In the genomic region with DNA sequence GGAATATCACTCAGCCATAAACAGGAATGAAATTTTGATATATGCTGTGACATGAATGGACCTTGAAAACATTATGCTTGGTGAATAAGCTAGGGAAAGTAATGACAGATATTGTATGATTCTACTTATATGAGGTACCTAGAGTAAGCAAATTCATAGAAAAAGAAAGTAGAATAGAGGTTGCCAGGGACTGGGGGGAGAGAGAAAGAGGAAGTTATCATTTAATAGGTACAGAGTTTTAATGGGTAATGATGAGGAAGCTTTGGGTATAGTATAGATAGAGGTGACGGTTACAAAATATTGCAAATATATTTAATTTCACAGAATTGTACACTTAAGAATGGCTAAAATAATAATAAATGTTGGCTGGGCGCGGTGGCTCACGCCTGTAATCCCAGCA, we compare ENCODE assay signal across 14 cellular contexts. TPM values are rescaled to one million over a fixed set of nuclear protein-coding genes. Genes with fewer than 3 reads are reported as not detected.
DNase-seq lines count a peak whose midpoint lies in the region; ATAC-seq and TF ChIP-seq lines count a peak whose summit lies in the region.
"Had no signal": no experiment of that assay in that cellular context is flagged by ENCODE, and none has a peak within 500 bp of the region (broad histone marks: within the 10 kb centered on the region; RNA-seq: fewer than 3 reads in every experiment).

No MANE protein-coding gene starts in this region.

- H3K27ac Mint-ChIP-seq in activated CD8-positive, alpha-beta T cell treated with anti-CD3 and anti-CD28 coated beads, Interleukin-2, amount 10 ng/mL, durations not matched to agents 7 days and 5 days: peak overlapping the region; percentile 37
- H3K27ac Mint-ChIP-seq in activated CD8-positive, alpha-beta T cell treated with anti-CD3 and anti-CD28 coated beads for 36 hours: no peak overlapping the region
- H3K27ac Mint-ChIP-seq in WTC11 (peak overlapping the region; percentile 26; the same call in 1 of the 2 replicates), endothelial cell (ENCODE audit: unreplicated experiment) (no peak overlapping the region), naive B cell (peak overlapping the region in 1 of 6 donors; percentile 6)

- H3K9me3 Mint-ChIP-seq in activated CD8-positive, alpha-beta T cell treated with anti-CD3 and anti-CD28 coated beads, Interleukin-2, amount 10 ng/mL, durations not matched to agents 7 days and 5 days (ENCODE audit: insufficient read depth): no peaks in the 10 kb centered on the region
- H3K9me3 Mint-ChIP-seq in activated CD8-positive, alpha-beta T cell treated with anti-CD3 and anti-CD28 coated beads for 36 hours: no peaks in the 10 kb centered on the region
- peaks cover 8% of the 10 kb centered on the region for H3K9me3 Mint-ChIP-seq in WTC11
- no peaks in the 10 kb centered on the region for H3K9me3 Mint-ChIP-seq in endothelial cell (ENCODE audit: unreplicated experiment)
- no peaks in the 10 kb centered on the region for H3K9me3 Mint-ChIP-seq in naive B cell
- H3K9me3 Mint-ChIP-seq: CD4-positive, alpha-beta memory T cell had no signal

- H3K27me3 Mint-ChIP-seq in activated CD8-positive, alpha-beta T cell treated with anti-CD3 and anti-CD28 coated beads, Interleukin-2, amount 10 ng/mL, durations not matched to agents 7 days and 5 days (ENCODE audit: low read depth): no peaks in the 10 kb centered on the region
- no peaks in the 10 kb centered on the region for H3K27me3 Mint-ChIP-seq in activated CD8-positive, alpha-beta T cell treated with anti-CD3 and anti-CD28 coated beads for 36 hours
- H3K27me3 Mint-ChIP-seq in WTC11 (ENCODE audit: low read depth) (no peaks in the 10 kb centered on the region), endothelial cell (ENCODE audit: unreplicated experiment) (no peaks in the 10 kb centered on the region), naive B cell (no peaks in the 10 kb centered on the region)
- H3K27me3 Mint-ChIP-seq: CD4-positive, alpha-beta memory T cell had no signal

- no peak for ATAC-seq in activated CD8-positive, alpha-beta T cell treated with anti-CD3 and anti-CD28 coated beads, Interleukin-2, amount 10 ng/mL, durations not matched to agents 7 days and 5 days
- no peak for ATAC-seq in activated CD8-positive, alpha-beta T cell treated with anti-CD3 and anti-CD28 coated beads for 36 hours
- no peak for ATAC-seq in WTC11
- peak; percentile 51 to 73 for ATAC-seq in naive B cell (ENCODE audit: low read depth in 2 of 2)
- ATAC-seq in left lobe of liver: no peak
- no peak for ATAC-seq in GM21825 (IDR thresholded peaks at IDR 0.05; ENCODE audit: unreplicated experiment)
- ATAC-seq: A549 had no signal

- H3K4me1 Mint-ChIP-seq in activated CD8-positive, alpha-beta T cell treated with anti-CD3 and anti-CD28 coated beads, Interleukin-2, amount 10 ng/mL, durations not matched to agents 7 days and 5 days (ENCODE audit: low read depth): no peaks in the 10 kb centered on the region
- H3K4me1 Mint-ChIP-seq in activated CD8-positive, alpha-beta T cell treated with anti-CD3 and anti-CD28 coated beads for 36 hours (ENCODE audit: low read depth): peaks cover 4% of the 10 kb centered on the region
- H3K4me1 Mint-ChIP-seq in WTC11: peaks cover 13% of the 10 kb centered on the region
- H3K4me1 Mint-ChIP-seq in endothelial cell (ENCODE audit: unreplicated experiment): peaks cover 5% of the 10 kb centered on the region
- H3K4me1 Mint-ChIP-seq in naive B cell: peaks cover 4 to 12% (median 10%) of the 10 kb centered on the region in 3 donors

- CTCF ChIA-PET in activated CD8-positive, alpha-beta T cell treated with anti-CD3 and anti-CD28 coated beads, Interleukin-2, amount 10 ng/mL, durations not matched to agents 7 days and 5 days (lab: Charles Lee): no interaction called here
- CTCF ChIA-PET in activated CD8-positive, alpha-beta T cell treated with anti-CD3 and anti-CD28 coated beads for 36 hours (lab: Charles Lee): no interaction called here
- CTCF ChIA-PET in WTC11 (lab: Charles Lee): no interaction called here

- POLR2A ChIA-PET in activated CD8-positive, alpha-beta T cell treated with anti-CD3 and anti-CD28 coated beads, Interleukin-2, amount 10 ng/mL, durations not matched to agents 7 days and 5 days (lab: Charles Lee): no interaction called here
- POLR2A ChIA-PET in activated CD8-positive, alpha-beta T cell treated with anti-CD3 and anti-CD28 coated beads for 36 hours (lab: Charles Lee): no interaction called here
- POLR2A ChIA-PET in WTC11 (lab: Charles Lee): no interaction called here

- DNase-seq in activated CD8-positive, alpha-beta T cell treated with anti-CD3 and anti-CD28 coated beads, Interleukin-2, amount 10 ng/mL, durations not matched to agents 7 days and 5 days: no peak
- no peak for DNase-seq in activated CD8-positive, alpha-beta T cell treated with anti-CD3 and anti-CD28 coated beads for 36 hours
- DNase-seq in WTC11 (ENCODE audit: low spot score): no peak
- no peak for DNase-seq in endothelial cell (ENCODE audit: low spot score)
- peak; percentile 3 for DNase-seq in naive B cell
- no peak for DNase-seq in left lobe of liver (ENCODE audit: low spot score)
- DNase-seq in hepatic stellate cell (ENCODE audit: low spot score): no peak
- DNase-seq: AML-193; CD4-positive, alpha-beta memory T cell; DMS79 treated with DMSO at 0.1 percent for 48 hours; GF-D8; GM23248 had no signal

- TF ChIP-seq CTCF in activated CD8-positive, alpha-beta T cell treated with anti-CD3 and anti-CD28 coated beads for 36 hours (IDR thresholded peaks at IDR 0.05): no peak
- TF ChIP-seq CTCF in WTC11 (IDR thresholded peaks at IDR 0.05) (no peak), endothelial cell (IDR thresholded peaks at IDR 0.05; ENCODE audit: unreplicated experiment) (no peak)

- intact Hi-C loops in activated CD8-positive, alpha-beta T cell treated with anti-CD3 and anti-CD28 coated beads for 36 hours (cut with micrococcal nuclease): no loop called here

- H3K36me3 Mint-ChIP-seq in activated CD8-positive, alpha-beta T cell treated with anti-CD3 and anti-CD28 coated beads, Interleukin-2, amount 10 ng/mL, durations not matched to agents 7 days and 5 days (ENCODE audit: low read depth): peaks cover 20% of the 10 kb centered on the region
- H3K36me3 Mint-ChIP-seq in activated CD8-positive, alpha-beta T cell treated with anti-CD3 and anti-CD28 coated beads for 36 hours (ENCODE audit: low read depth): peaks cover 6% of the 10 kb centered on the region
- peaks cover 51% of the 10 kb centered on the region for H3K36me3 Mint-ChIP-seq in WTC11
- H3K36me3 Mint-ChIP-seq in endothelial cell (ENCODE audit: low read depth, unreplicated experiment): peaks cover 24% of the 10 kb centered on the region
- peaks cover 16 to 26% of the 10 kb centered on the region in 2 donors for H3K36me3 Mint-ChIP-seq in naive B cell

- no peak overlapping the region for H3K4me3 Mint-ChIP-seq in activated CD8-positive, alpha-beta T cell treated with anti-CD3 and anti-CD28 coated beads, Interleukin-2, amount 10 ng/mL, durations not matched to agents 7 days and 5 days
- no peak overlapping the region for H3K4me3 Mint-ChIP-seq in activated CD8-positive, alpha-beta T cell treated with anti-CD3 and anti-CD28 coated beads for 36 hours
- H3K4me3 Mint-ChIP-seq in WTC11: no peak overlapping the region
- H3K4me3 Mint-ChIP-seq in endothelial cell (ENCODE audit: unreplicated experiment): peak overlapping the region; percentile 63
- no peak overlapping the region for H3K4me3 Mint-ChIP-seq in naive B cell
- H3K4me3 Mint-ChIP-seq: CD4-positive, alpha-beta memory T cell had no signal

TF ChIP-seq in WTC11, 78 proteins besides CTCF, POLR2A, EP300 and RAD21:
- TF ChIP-seq CREM (CRISPR knock-in tag; IDR thresholded peaks at IDR 0.05): no peak
- no peak for TF ChIP-seq SMAD3 (CRISPR knock-in tag; IDR thresholded peaks at IDR 0.05; ENCODE audit: borderline replicate concordance)
- TF ChIP-seq, protein P1, sequence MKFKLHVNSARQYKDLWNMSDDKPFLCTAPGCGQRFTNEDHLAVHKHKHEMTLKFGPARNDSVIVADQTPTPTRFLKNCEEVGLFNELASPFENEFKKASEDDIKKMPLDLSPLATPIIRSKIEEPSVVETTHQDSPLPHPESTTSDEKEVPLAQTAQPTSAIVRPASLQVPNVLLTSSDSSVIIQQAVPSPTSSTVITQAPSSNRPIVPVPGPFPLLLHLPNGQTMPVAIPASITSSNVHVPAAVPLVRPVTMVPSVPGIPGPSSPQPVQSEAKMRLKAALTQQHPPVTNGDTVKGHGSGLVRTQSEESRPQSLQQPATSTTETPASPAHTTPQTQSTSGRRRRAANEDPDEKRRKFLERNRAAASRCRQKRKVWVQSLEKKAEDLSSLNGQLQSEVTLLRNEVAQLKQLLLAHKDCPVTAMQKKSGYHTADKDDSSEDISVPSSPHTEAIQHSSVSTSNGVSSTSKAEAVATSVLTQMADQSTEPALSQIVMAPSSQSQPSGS (CRISPR knock-in tag; IDR thresholded peaks at IDR 0.05; ENCODE audit: borderline replicate concordance, low read depth): no peak
- no peak for TF ChIP-seq ZNF121 (CRISPR knock-in tag; IDR thresholded peaks at IDR 0.05)
- no peak for TF ChIP-seq PRRX2 (CRISPR knock-in tag; IDR thresholded peaks at IDR 0.05)
- TF ChIP-seq ZNF416 (CRISPR knock-in tag; IDR thresholded peaks at IDR 0.05): no peak
- no peak for TF ChIP-seq FOXK1 (CRISPR knock-in tag; IDR thresholded peaks at IDR 0.05)
- TF ChIP-seq OVOL2 (CRISPR knock-in tag; IDR thresholded peaks at IDR 0.05; ENCODE audit: borderline replicate concordance): no peak
- TF ChIP-seq ZNF263 (CRISPR knock-in tag; IDR thresholded peaks at IDR 0.05; ENCODE audit: low read depth): no peak
- no peak for TF ChIP-seq CBFB (CRISPR knock-in tag; IDR thresholded peaks at IDR 0.05; ENCODE audit: low read depth)

RNA-seq across cellular contexts. Expression of a gene that starts 31.2 kb away (rescaled TPM):
- 100 to 1,000 TPM; 208 to 214 TPM for total RNA-seq in activated CD8-positive, alpha-beta T cell treated with anti-CD3 and anti-CD28 coated beads, Interleukin-2, amount 10 ng/mL, durations not matched to agents 7 days and 5 days
- total RNA-seq in activated CD8-positive, alpha-beta T cell treated with anti-CD3 and anti-CD28 coated beads for 36 hours: 100 to 1,000 TPM; 177 to 182 TPM
- total RNA-seq in WTC11 (2021) (219 to 254 TPM (median 224 TPM) in 3 replicates), endothelial cell (ENCODE audit: unreplicated experiment) (200 TPM), left lobe of liver (63.4 TPM)
- 10 to 100 TPM; 57.1 to 85.2 (median 72.9) TPM for polyA plus RNA-seq in naive B cell (ENCODE audit: low read depth in 6 of 6)

RNA-seq across cellular contexts. Expression of a gene that starts 36.4 kb away (rescaled TPM):
- 10 to 100 TPM; 19.4 to 21.2 TPM for total RNA-seq in activated CD8-positive, alpha-beta T cell treated with anti-CD3 and anti-CD28 coated beads, Interleukin-2, amount 10 ng/mL, durations not matched to agents 7 days and 5 days
- total RNA-seq in activated CD8-positive, alpha-beta T cell treated with anti-CD3 and anti-CD28 coated beads for 36 hours: 10 to 100 TPM; 15.8 to 16.9 TPM
- total RNA-seq in WTC11 (2021): 39.5 to 46.1 TPM (median 43.3 TPM) in 3 replicates
- 21.5 TPM for total RNA-seq in endothelial cell (ENCODE audit: unreplicated experiment)
- 10 to 100 TPM; 10.1 to 27.8 (median 24.4) TPM for polyA plus RNA-seq in naive B cell (ENCODE audit: low read depth in 6 of 6)
- 10.2 TPM for total RNA-seq in left lobe of liver

Comparison
In these comparisons a context has a peak if more than half of its experiments do, and no peak if none do; other contexts are left out.
1. H3K27ac Mint-ChIP-seq: peak in activated CD8-positive, alpha-beta T cell treated with anti-CD3 and anti-CD28 coated beads, Interleukin-2, amount 10 ng/mL, durations not matched to agents 7 days and 5 days (single experiment) and WTC11 (single experiment); none in activated CD8-positive, alpha-beta T cell treated with anti-CD3 and anti-CD28 coated beads for 36 hours (single experiment) and endothelial cell (single experiment).
2. ATAC-seq: peak in naive B cell (2 of 2); none in activated CD8-positive, alpha-beta T cell treated with anti-CD3 and anti-CD28 coated beads, Interleukin-2, amount 10 ng/mL, durations not matched to agents 7 days and 5 days (single experiment), activated CD8-positive, alpha-beta T cell treated with anti-CD3 and anti-CD28 coated beads for 36 hours (single experiment), WTC11 (single experiment), left lobe of liver (single experiment) and GM21825 (single experiment).